Comparison of ENCODE assay signal across 15 cellular contexts in genomic region chr2:146821836-146822316, GRCh38.
DNase-seq lines count a peak whose midpoint lies in the region; ATAC-seq and TF ChIP-seq lines count a peak whose summit lies in the region.
"Had no signal": no experiment of that assay in that cellular context is flagged by ENCODE, and none has a peak within 500 bp of the region (broad histone marks: within the 10 kb centered on the region; RNA-seq: fewer than 3 reads in every experiment).

No MANE protein-coding gene starts in this region.

- peaks cover 13% of the 10 kb centered on the region for H3K36me3 Mint-ChIP-seq in WTC11
- H3K36me3 Mint-ChIP-seq in activated T-cell treated with anti-CD3 and anti-CD28 coated beads, Interleukin-2, amount 50 U/mL, for 4 hours (ENCODE audit: insufficient read depth) = no peaks in the 10 kb centered on the region

- H3K27me3 Mint-ChIP-seq in WTC11 (ENCODE audit: low read depth) = no peaks in the 10 kb centered on the region; the same call in 1 of the 2 replicates
- H3K27me3 Mint-ChIP-seq in activated T-cell treated with anti-CD3 and anti-CD28 coated beads, Interleukin-2, amount 50 U/mL, for 4 hours (ENCODE audit: low read depth) = no peaks in the 10 kb centered on the region

- no peaks in the 10 kb centered on the region for H4K20me1 ChIP-seq in HCT116 (ENCODE audit: insufficient read depth)

- H3K9me3 Mint-ChIP-seq in WTC11 = peaks cover 16% of the 10 kb centered on the region
- H3K9me3 Mint-ChIP-seq in activated T-cell treated with anti-CD3 and anti-CD28 coated beads, Interleukin-2, amount 50 U/mL, for 4 hours = peaks cover 4% of the 10 kb centered on the region

- peak overlapping the region; percentile 78 for H2AFZ ChIP-seq in HCT116 (ENCODE audit: low read depth, low read length, poor library complexity, severe bottlenecking)

- H3K4me3 ChIP-seq in HCT116 (replicated peaks in 1 of 2; ENCODE audit: low read depth in 1 of 2, low read length in 2 of 2) (peak overlapping the region in 1 of 2 experiments; percentile 11; a peak in 1 of 4 replicates), fibroblast of villous mesenchyme (ENCODE audit: low read depth, low read length) (no peak overlapping the region)
- H3K4me3 ChIP-seq: colonic mucosa, upper lobe of left lung had no signal

- peaks cover 3 to 18% of the 10 kb centered on the region in 2 experiments; a peak in 3 of 4 replicates for H3K4me1 ChIP-seq in HCT116 (ENCODE audit: control insufficient read depth in 1 of 2, insufficient read depth in 2 of 2, low read length in 2 of 2)
- H3K4me1 ChIP-seq: colonic mucosa, upper lobe of left lung had no signal

- CTCF ChIA-PET in HCT116 (lab: Charles Lee) (no interaction called here), WTC11 (lab: Charles Lee) (no interaction called here)

- no peaks in the 10 kb centered on the region for H3K9me3 ChIP-seq in HCT116 (ENCODE audit: control insufficient read depth in 1 of 2, insufficient read depth in 1 of 2, low read depth in 1 of 2, low read length in 2 of 2)
- H3K9me3 ChIP-seq: colonic mucosa, upper lobe of left lung had no signal

- peaks cover 38% of the 10 kb centered on the region for H3K4me1 Mint-ChIP-seq in WTC11
- no peaks in the 10 kb centered on the region for H3K4me1 Mint-ChIP-seq in activated T-cell treated with anti-CD3 and anti-CD28 coated beads, Interleukin-2, amount 50 U/mL, for 4 hours (ENCODE audit: low read depth)

- peak overlapping the region; percentile 57 for H3K4me2 ChIP-seq in HCT116 (ENCODE audit: low read length)

- H3K79me2 ChIP-seq in HCT116 (ENCODE audit: insufficient read depth, low read length) = no peaks in the 10 kb centered on the region

- ATAC-seq in HCT116 = peak; percentile 81
- peak; percentile 52; the same call in 1 of the 2 replicates for ATAC-seq in WTC11
- no peak for ATAC-seq in GM21528 (IDR thresholded peaks at IDR 0.05; ENCODE audit: low FRiP score, unreplicated experiment)
- ATAC-seq in activated T-cell treated with anti-CD3 and anti-CD28 coated beads, Interleukin-2, amount 50 U/mL, for 4 hours = no peak
- ATAC-seq: left lobe of liver had no signal

- H3K36me3 ChIP-seq in HCT116 (ENCODE audit: control insufficient read depth in 1 of 2, insufficient read depth in 2 of 2, low read length in 2 of 2) = no peaks in the 10 kb centered on the region
- H3K36me3 ChIP-seq: colonic mucosa, upper lobe of left lung had no signal

- no peak for TF ChIP-seq POLR2A in HCT116 (IDR thresholded peaks at IDR 0.05; ENCODE audit: borderline replicate concordance, extremely low read depth, insufficient read depth, insufficient read length)

- no peak overlapping the region for H3K27ac Mint-ChIP-seq in WTC11

- H3K27ac ChIP-seq in HCT116 (ENCODE audit: low read depth, low read length) = no peak overlapping the region
- H3K27ac ChIP-seq: colonic mucosa, upper lobe of left lung had no signal

- RAD21 ChIA-PET in HCT116 (lab: Charles Lee; ENCODE audit: low non-redundant PET in 1 of 2, low total read pairs in 2 of 2, uncharacterized antibody in 2 of 2, unreplicated experiment in 2 of 2) = interaction anchor here in 1 of 2 experiments (0.7 kb wide), 1 partner anchor 11 kb away, joined by 4 read pairs; no protein-coding TSS in a partner anchor

- no TSS peak for BruUV-seq in HCT116 (replicated peaks; lab: Mats Ljungman, UMichigan)

- TF ChIP-seq RAD21 in HCT116 (IDR thresholded peaks at IDR 0.05; ENCODE audit: low read depth) = peak; percentile 26; the same call in 1 of the 2 replicates

- POLR2A ChIA-PET in HCT116 (lab: Charles Lee) = no interaction called here
- POLR2A ChIA-PET in WTC11 (lab: Charles Lee) = no interaction called here

- TF ChIP-seq CTCF in HCT116 (IDR thresholded peaks at IDR 0.05 in 2 of 3, conservative IDR thresholded peaks at IDR 0.05 in 1 of 3; ENCODE audit: borderline replicate concordance in 1 of 3, insufficient read depth in 1 of 3, low read depth in 2 of 3, low read length in 2 of 3) = peak in 1 of 3 experiments; percentile 31; a peak in 1 of 6 replicates
- no peak for TF ChIP-seq CTCF in WTC11 (IDR thresholded peaks at IDR 0.05)
- TF ChIP-seq CTCF in fibroblast of villous mesenchyme (IDR thresholded peaks at IDR 0.05; ENCODE audit: insufficient read depth, low read depth, low read length) = peak; percentile 32

- H3K4me3 Mint-ChIP-seq in WTC11 = no peak overlapping the region
- no peak overlapping the region for H3K4me3 Mint-ChIP-seq in activated T-cell treated with anti-CD3 and anti-CD28 coated beads, Interleukin-2, amount 50 U/mL, for 4 hours

- intact Hi-C loops in HCT116 (cut with micrococcal nuclease) = no loop called here

- no peaks in the 10 kb centered on the region for H3K27me3 ChIP-seq in HCT116 (ENCODE audit: insufficient read depth, low read length)
- H3K27me3 ChIP-seq: colonic mucosa, upper lobe of left lung had no signal

- no peaks in the 10 kb centered on the region for H3K9me2 ChIP-seq in HCT116 (ENCODE audit: insufficient read depth)

- no peak overlapping the region for H3K9ac ChIP-seq in HCT116 (ENCODE audit: low read length)

- DNase-seq in A172 (ENCODE audit: low spot score) (peak; percentile 68), HCT116 (ENCODE audit: low read depth, low spot score) (no peak), WTC11 (ENCODE audit: low spot score) (no peak), fibroblast of villous mesenchyme (ENCODE audit: low read depth) (peak; percentile 64), mucosa of gallbladder (ENCODE audit: low spot score) (no peak), GM19240 (ENCODE audit: insufficient read length, low spot score) (no peak)
- DNase-seq in activated T-cell treated with anti-CD3 and anti-CD28 coated beads, Interleukin-2, amount 50 U/mL, for 4 hours = no peak
- DNase-seq: activated naive CD4-positive, alpha-beta T cell; colonic mucosa; glutamatergic neuron; NCI-H748 treated with DMSO at 0.1 percent for 48 hours; T-helper 1 cell; upper lobe of left lung had no signal

TF ChIP-seq in HCT116, 20 proteins besides CTCF, POLR2A, EP300 and RAD21:
- TF ChIP-seq SRF (IDR thresholded peaks at IDR 0.05; ENCODE audit: low read depth) (no peak), FOSL1 (IDR thresholded peaks at IDR 0.05; ENCODE audit: low read depth) (peak; percentile 28; the same call in 1 of the 2 replicates), SIN3A (IDR thresholded peaks at IDR 0.05; ENCODE audit: low read depth) (no peak)
TF ChIP-seq in HCT116: peak in this region for 1.

TF ChIP-seq in WTC11, 78 proteins besides CTCF, POLR2A, EP300 and RAD21 (continues in another document):
- TF ChIP-seq CBFB (CRISPR knock-in tag; IDR thresholded peaks at IDR 0.05; ENCODE audit: low read depth) (no peak), CREM (CRISPR knock-in tag; IDR thresholded peaks at IDR 0.05) (no peak), ETV6 (CRISPR knock-in tag; IDR thresholded peaks at IDR 0.05) (no peak), JAZF1 (CRISPR knock-in tag; IDR thresholded peaks at IDR 0.05) (no peak), MYBL2 (CRISPR knock-in tag; IDR thresholded peaks at IDR 0.05) (no peak), MLX (CRISPR knock-in tag; IDR thresholded peaks at IDR 0.05) (no peak), SP1 (CRISPR knock-in tag; conservative IDR thresholded peaks at IDR 0.05) (no peak), ZNF317 (CRISPR knock-in tag; IDR thresholded peaks at IDR 0.05; ENCODE audit: borderline replicate concordance, low read depth) (no peak), PRDM15 (CRISPR knock-in tag; IDR thresholded peaks at IDR 0.05) (no peak), ZNF219 (CRISPR knock-in tag; IDR thresholded peaks at IDR 0.05; ENCODE audit: borderline replicate concordance) (no peak), IRF2 (CRISPR knock-in tag; IDR thresholded peaks at IDR 0.05; ENCODE audit: borderline replicate concordance, low read depth) (no peak), TEAD1 (CRISPR knock-in tag; IDR thresholded peaks at IDR 0.05) (no peak), ZNF121 (CRISPR knock-in tag; IDR thresholded peaks at IDR 0.05) (no peak), ZNF671 (CRISPR knock-in tag; IDR thresholded peaks at IDR 0.05) (no peak), SOX15 (CRISPR knock-in tag; IDR thresholded peaks at IDR 0.05) (no peak), ZNF396 (CRISPR knock-in tag; IDR thresholded peaks at IDR 0.05; ENCODE audit: borderline replicate concordance) (no peak)

Comparison
In these comparisons a context has a peak if more than half of its experiments do, and no peak if none do; other contexts are left out.
1. DNase-seq: peak in A172 (single experiment) and fibroblast of villous mesenchyme (single experiment); none in HCT116 (single experiment), WTC11 (single experiment), mucosa of gallbladder (single experiment), activated T-cell treated with anti-CD3 and anti-CD28 coated beads, Interleukin-2, amount 50 U/mL, for 4 hours (single experiment) and GM19240 (single experiment).
2. ATAC-seq: peak in HCT116 (single experiment) and WTC11 (single experiment); none in GM21528 (single experiment) and activated T-cell treated with anti-CD3 and anti-CD28 coated beads, Interleukin-2, amount 50 U/mL, for 4 hours (0 of 2).